Comparison of ENCODE assay signal across 11 cellular contexts in genomic region chr10:120607016-120607709, GRCh38.
A peak's percentile ranks its signal among the peaks of the same experiment; 100 is the strongest.
DNase-seq lines count a peak whose midpoint lies in the region; ATAC-seq and TF ChIP-seq lines count a peak whose summit lies in the region.
"Had no signal": no experiment of that assay in that cellular context is flagged by ENCODE, and none has a peak within 500 bp of the region (broad histone marks: within the 10 kb centered on the region; RNA-seq: fewer than 3 reads in every experiment).

No MANE protein-coding gene starts in this region.

- no peak for TF ChIP-seq CTCF in fibroblast of mammary gland (conservative IDR thresholded peaks at IDR 0.05; ENCODE audit: control insufficient read depth, insufficient read depth, low read depth, low read length)

- intact Hi-C loops in Right ventricle myocardium inferior (cut with DNase I), result no loop called here

- no peak overlapping the region for H3K4me3 ChIP-seq in fibroblast of mammary gland (ENCODE audit: control insufficient read depth, low read depth, low read length)
- H3K4me3 ChIP-seq: tibial artery had no signal

- ATAC-seq in GM21619 (IDR thresholded peaks at IDR 0.05; ENCODE audit: unreplicated experiment), result peak; percentile 20
- no peak for ATAC-seq in Right ventricle myocardium inferior

- DNase-seq in AG08395 (ENCODE audit: low spot score) (peak; percentile 72), LHCN-M2 (ENCODE audit: low read depth) (peak; percentile 25), fibroblast of mammary gland (ENCODE audit: low read depth) (peak; percentile 76), NCI-H510A treated with DMSO at 0.1 percent for 48 hours (lab: John Stamatoyannopoulos, UW) (no peak), Right ventricle myocardium inferior (ENCODE audit: missing footprints) (no peak), NCI-H128 (lab: John Stamatoyannopoulos, UW; ENCODE audit: unreplicated experiment) (no peak), medulla oblongata (ENCODE audit: extremely low spot score) (no peak)
- DNase-seq: GF-D8, NCI-H345, tibial artery had no signal

Comparison
In these comparisons a context has a peak if more than half of its experiments do, and no peak if none do; other contexts are left out.
1. DNase-seq: peak in AG08395 (single experiment), LHCN-M2 (single experiment) and fibroblast of mammary gland (single experiment); none in NCI-H510A treated with DMSO at 0.1 percent for 48 hours (single experiment), Right ventricle myocardium inferior (single experiment), NCI-H128 (single experiment) and medulla oblongata (single experiment).